In the genomic region with DNA sequence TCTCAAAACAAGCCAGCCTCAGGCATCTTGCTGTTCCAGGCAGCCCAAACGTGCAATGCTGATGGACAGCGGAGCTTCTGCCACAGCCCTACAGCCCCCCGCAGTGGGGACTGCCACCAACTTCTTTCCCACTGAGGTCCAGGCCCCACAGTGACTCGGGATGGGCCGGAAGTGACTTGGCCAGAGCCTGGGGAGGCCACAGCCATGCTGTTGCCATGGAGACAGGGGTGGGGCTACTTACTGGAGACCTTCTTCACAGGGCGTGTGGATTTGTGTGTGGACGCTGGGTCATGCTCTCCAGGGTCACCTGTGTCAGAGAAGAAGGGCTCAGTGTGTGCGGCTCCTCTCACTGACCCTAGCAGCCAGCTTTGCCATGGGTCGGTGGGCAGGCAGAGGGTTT, we compare ENCODE assay signal across 12 cellular contexts.
"Had no signal": no experiment of that assay in that cellular context is flagged by ENCODE, and none has a peak within 500 bp of the region (broad histone marks: within the 10 kb centered on the region; RNA-seq: fewer than 3 reads in every experiment).

No MANE protein-coding gene starts in this region.

- H3K27ac Mint-ChIP-seq: natural killer cell; T-helper 2 cell treated with Interferon-gamma antibody and Interleukin-4, amounts not matched to agents 5 μg/mL and 100 μg/mL, for 36 hours had no signal

- H3K4me3 Mint-ChIP-seq: natural killer cell; T-helper 2 cell treated with Interferon-gamma antibody and Interleukin-4, amounts not matched to agents 5 μg/mL and 100 μg/mL, for 36 hours had no signal

- DNase-seq: activated CD4-positive, alpha-beta T cell treated with anti-CD3 and anti-CD28 coated beads, Interleukin-2, amount 50 U/mL, for 4 hours; activated CD4-positive, CD25-positive, alpha-beta regulatory T cell treated with anti-CD3 and anti-CD28 coated beads, Interleukin-2, amount 50 U/mL, for 72 hours; activated naive CD4-positive, alpha-beta T cell treated with Interleukin-2 at 50 U/mL for 16 hours; effector CD4-positive, alpha-beta T cell; kidney glomerular epithelial cell; lower lobe of right lung; natural killer cell; occipital lobe; stimulated activated CD4-positive, alpha-beta T cell treated with anti-CD3 and anti-CD28 coated beads, Interleukin-4, amount 100 ng/mL, for 1 hour; SW 1271 had no signal

- H3K9me3 Mint-ChIP-seq: natural killer cell; T-helper 2 cell treated with Interferon-gamma antibody and Interleukin-4, amounts not matched to agents 5 μg/mL and 100 μg/mL, for 36 hours had no signal

- ATAC-seq: gastroesophageal sphincter, natural killer cell had no signal
